Comparison of ENCODE assay signal across 11 cellular contexts in genomic region chr5:178207917-178208280, GRCh38. TPM values are rescaled to one million over a fixed set of nuclear protein-coding genes. Genes with fewer than 3 reads are reported as not detected.
DNase-seq lines count a peak whose midpoint lies in the region; ATAC-seq and TF ChIP-seq lines count a peak whose summit lies in the region.
"Had no signal": no experiment of that assay in that cellular context is flagged by ENCODE, and none has a peak within 500 bp of the region (broad histone marks: within the 10 kb centered on the region; RNA-seq: fewer than 3 reads in every experiment).

No MANE protein-coding gene starts in this region.

- H3K4me1 ChIP-seq in esophagus squamous epithelium = peaks cover 19 to 51% (median 25%) of the 10 kb centered on the region in 3 donors

- peak overlapping the region; percentile 50 for H3K4me3 Mint-ChIP-seq in activated CD4-positive, alpha-beta T cell treated with anti-CD3 and anti-CD28 coated beads, Interleukin-2, amount 10 ng/mL, durations not matched to agents 24 days and 14 days
- H3K4me3 Mint-ChIP-seq in stimulated activated effector memory CD8-positive, alpha-beta T cell treated with anti-CD3 and anti-CD28 coated beads, Interleukin-12 subunit alpha, Interleukin-12 subunit beta, amount 100 ng/mL, for 72 hours = peak overlapping the region; percentile 98

- POLR2A ChIA-PET in RWPE1 (lab: Yijun Ruan, JAX; ENCODE audit: low non-redundant PET) = interaction anchor here (0.7 kb wide), 1 partner anchor 54 kb away, joined by 3 read pairs; the partner anchor contains the start of gene NHP2

- WGBS in esophagus squamous epithelium, 2 donors = 56 to 67% methylated on average over 1 of the region's 1 CpG

- no peak overlapping the region for H3K4me3 ChIP-seq in esophagus squamous epithelium
- H3K4me3 ChIP-seq: dorsolateral prefrontal cortex had no signal

- ATAC-seq in stimulated activated effector memory CD8-positive, alpha-beta T cell treated with anti-CD3 and anti-CD28 coated beads, Interleukin-12 subunit alpha, Interleukin-12 subunit beta, amount 100 ng/mL, for 72 hours = no peak
- no peak for ATAC-seq in HG02759 (IDR thresholded peaks at IDR 0.05; ENCODE audit: unreplicated experiment)
- no peak for ATAC-seq in GM21390 (IDR thresholded peaks at IDR 0.05; ENCODE audit: unreplicated experiment)

- DNase-seq in activated CD4-positive, alpha-beta T cell treated with anti-CD3 and anti-CD28 coated beads, Interleukin-2, amount 10 ng/mL, durations not matched to agents 24 days and 14 days = peak; percentile 57
- DNase-seq in activated CD4-positive, alpha-beta T cell treated with anti-CD3 and anti-CD28 coated beads, Interleukin-2, amount 50 U/mL, for 1 hour = no peak
- no peak for DNase-seq in RWPE1 (ENCODE audit: low spot score)
- no peak for DNase-seq in esophagus squamous epithelium (lab: John Stamatoyannopoulos, UW)
- DNase-seq in stimulated activated effector memory CD8-positive, alpha-beta T cell treated with anti-CD3 and anti-CD28 coated beads, Interleukin-12 subunit alpha, Interleukin-12 subunit beta, amount 100 ng/mL, for 72 hours (ENCODE audit: low spot score in 2 of 2) = no peak
- DNase-seq in HuH-7 (ENCODE audit: low spot score) = no peak
- DNase-seq: Right ventricle myocardium superior had no signal

- no peak for TF ChIP-seq POLR2A in esophagus squamous epithelium (IDR thresholded peaks at IDR 0.05)

- peaks cover 28% of the 10 kb centered on the region for H3K4me1 Mint-ChIP-seq in activated CD4-positive, alpha-beta T cell treated with anti-CD3 and anti-CD28 coated beads, Interleukin-2, amount 10 ng/mL, durations not matched to agents 24 days and 14 days
- H3K4me1 Mint-ChIP-seq in stimulated activated effector memory CD8-positive, alpha-beta T cell treated with anti-CD3 and anti-CD28 coated beads, Interleukin-12 subunit alpha, Interleukin-12 subunit beta, amount 100 ng/mL, for 72 hours = peaks cover 58% of the 10 kb centered on the region

- peaks cover 35 to 66% (median 49%) of the 10 kb centered on the region in 3 donors for H3K36me3 ChIP-seq in esophagus squamous epithelium

- TF ChIP-seq CTCF in RWPE1 (conservative IDR thresholded peaks at IDR 0.05; ENCODE audit: low read depth) = no peak
- no peak for TF ChIP-seq CTCF in esophagus squamous epithelium (IDR thresholded peaks at IDR 0.05)

- peaks cover 2% of the 10 kb centered on the region for H3K27me3 Mint-ChIP-seq in activated CD4-positive, alpha-beta T cell treated with anti-CD3 and anti-CD28 coated beads, Interleukin-2, amount 10 ng/mL, durations not matched to agents 24 days and 14 days

- intact Hi-C loops in activated CD4-positive, alpha-beta T cell treated with anti-CD3 and anti-CD28 coated beads, Interleukin-2, amount 10 ng/mL, durations not matched to agents 24 days and 14 days (cut with micrococcal nuclease) = loop anchor here (5.0 kb wide), 1 partner anchor 1414 kb away; the partner anchor contains the start of gene HNRNPH1
- intact Hi-C loops in esophagus squamous epithelium (cut with DNase I) = no loop called here

- H3K36me3 Mint-ChIP-seq in activated CD4-positive, alpha-beta T cell treated with anti-CD3 and anti-CD28 coated beads, Interleukin-2, amount 10 ng/mL, durations not matched to agents 24 days and 14 days (ENCODE audit: low read depth) = peaks cover 74% of the 10 kb centered on the region
- peaks cover 94% of the 10 kb centered on the region for H3K36me3 Mint-ChIP-seq in stimulated activated effector memory CD8-positive, alpha-beta T cell treated with anti-CD3 and anti-CD28 coated beads, Interleukin-12 subunit alpha, Interleukin-12 subunit beta, amount 100 ng/mL, for 72 hours

- CTCF ChIA-PET in RWPE1 (lab: Yijun Ruan, JAX) = interaction anchor here (0.7 kb wide), 1 partner anchor 13 kb away, joined by 4 read pairs; no protein-coding TSS in a partner anchor

- H3K9me3 Mint-ChIP-seq in activated CD4-positive, alpha-beta T cell treated with anti-CD3 and anti-CD28 coated beads, Interleukin-2, amount 10 ng/mL, durations not matched to agents 24 days and 14 days = no peaks in the 10 kb centered on the region
- no peaks in the 10 kb centered on the region for H3K9me3 Mint-ChIP-seq in stimulated activated effector memory CD8-positive, alpha-beta T cell treated with anti-CD3 and anti-CD28 coated beads, Interleukin-12 subunit alpha, Interleukin-12 subunit beta, amount 100 ng/mL, for 72 hours

- H3K27ac ChIP-seq in RWPE1 (peak overlapping the region; percentile 76), esophagus squamous epithelium (peak overlapping the region in 3 of 4 donors; percentile 50 to 99 (median 67))

- H3K27ac Mint-ChIP-seq in activated CD4-positive, alpha-beta T cell treated with anti-CD3 and anti-CD28 coated beads, Interleukin-2, amount 10 ng/mL, durations not matched to agents 24 days and 14 days = peak overlapping the region; percentile 65
- H3K27ac Mint-ChIP-seq in stimulated activated effector memory CD8-positive, alpha-beta T cell treated with anti-CD3 and anti-CD28 coated beads, Interleukin-12 subunit alpha, Interleukin-12 subunit beta, amount 100 ng/mL, for 72 hours = peak overlapping the region; percentile 90

- no peaks in the 10 kb centered on the region for H3K27me3 ChIP-seq in esophagus squamous epithelium
- H3K27me3 ChIP-seq: dorsolateral prefrontal cortex had no signal

- no peaks in the 10 kb centered on the region for H3K9me3 ChIP-seq in esophagus squamous epithelium

RNA-seq across cellular contexts. Expression of gene HNRNPAB, which starts 3.6 kb away (rescaled TPM):
- 492 and 507 TPM in 2 replicates for total RNA-seq in activated CD4-positive, alpha-beta T cell treated with anti-CD3 and anti-CD28 coated beads, Interleukin-2, amount 10 ng/mL, durations not matched to agents 24 days and 14 days
- total RNA-seq in esophagus squamous epithelium = 100 to 1,000 TPM; 123 to 150 (median 135) TPM

RNA-seq across cellular contexts. Expression of gene GMCL2, which starts 20.7 kb away (rescaled TPM):
- 0.07 TPM in 1 of 2 replicates, not detected in the other for total RNA-seq in activated CD4-positive, alpha-beta T cell treated with anti-CD3 and anti-CD28 coated beads, Interleukin-2, amount 10 ng/mL, durations not matched to agents 24 days and 14 days
- not detected for total RNA-seq in esophagus squamous epithelium
- total RNA-seq: pulmonary artery endothelial cell, Right ventricle myocardium superior had no signal

RNA-seq across cellular contexts. Expression of gene PHYKPL, which starts 24.7 kb away (rescaled TPM):
- 77.8 and 85.9 TPM in 2 replicates for total RNA-seq in activated CD4-positive, alpha-beta T cell treated with anti-CD3 and anti-CD28 coated beads, Interleukin-2, amount 10 ng/mL, durations not matched to agents 24 days and 14 days
- total RNA-seq in esophagus squamous epithelium = 10 to 100 TPM; 15.8 to 57.4 (median 21.9) TPM

RNA-seq across cellular contexts. Expression of gene NHP2, which starts 54.2 kb away (rescaled TPM):
- total RNA-seq in activated CD4-positive, alpha-beta T cell treated with anti-CD3 and anti-CD28 coated beads, Interleukin-2, amount 10 ng/mL, durations not matched to agents 24 days and 14 days = 267 and 273 TPM in 2 replicates
- 100 to 1,000 TPM; 288 to 408 (median 358) TPM for total RNA-seq in esophagus squamous epithelium
